ENCODE assay signal across 1 cellular context in genomic region chr16:57133911-57134310, GRCh38.
TF ChIP-seq lines count a peak whose summit lies in the region.

No MANE protein-coding gene starts in this region.

TF ChIP-seq in HepG2, 621 proteins besides CTCF, POLR2A, EP300 and RAD21:
- TF ChIP-seq NCOA5 (CRISPR knock-in tag; IDR thresholded peaks at IDR 0.05) = no peak
- TF ChIP-seq HNRNPK (IDR thresholded peaks at IDR 0.05; ENCODE audit: low read depth, low read length, poor library complexity, severe bottlenecking) = no peak
- TF ChIP-seq KAT8 (CRISPR knock-in tag; IDR thresholded peaks at IDR 0.05) = no peak
- TF ChIP-seq, protein P1, sequence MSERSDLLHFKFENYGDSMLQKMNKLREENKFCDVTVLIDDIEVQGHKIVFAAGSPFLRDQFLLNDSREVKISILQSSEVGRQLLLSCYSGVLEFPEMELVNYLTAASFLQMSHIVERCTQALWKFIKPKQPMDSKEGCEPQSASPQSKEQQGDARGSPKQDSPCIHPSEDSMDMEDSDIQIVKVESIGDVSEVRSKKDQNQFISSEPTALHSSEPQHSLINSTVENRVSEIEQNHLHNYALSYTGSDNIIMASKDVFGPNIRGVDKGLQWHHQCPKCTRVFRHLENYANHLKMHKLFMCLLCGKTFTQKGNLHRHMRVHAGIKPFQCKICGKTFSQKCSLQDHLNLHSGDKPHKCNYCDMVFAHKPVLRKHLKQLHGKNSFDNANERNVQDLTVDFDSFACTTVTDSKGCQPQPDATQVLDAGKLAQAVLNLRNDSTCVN (CRISPR knock-in tag; IDR thresholded peaks at IDR 0.05; ENCODE audit: borderline replicate concordance) = no peak
- TF ChIP-seq HMGXB4 (CRISPR knock-in tag; IDR thresholded peaks at IDR 0.05; ENCODE audit: borderline replicate concordance in 1 of 2, low read depth in 1 of 2) = no peak
- no peak for TF ChIP-seq ARNT (IDR thresholded peaks at IDR 0.05)
- TF ChIP-seq, protein P2, sequence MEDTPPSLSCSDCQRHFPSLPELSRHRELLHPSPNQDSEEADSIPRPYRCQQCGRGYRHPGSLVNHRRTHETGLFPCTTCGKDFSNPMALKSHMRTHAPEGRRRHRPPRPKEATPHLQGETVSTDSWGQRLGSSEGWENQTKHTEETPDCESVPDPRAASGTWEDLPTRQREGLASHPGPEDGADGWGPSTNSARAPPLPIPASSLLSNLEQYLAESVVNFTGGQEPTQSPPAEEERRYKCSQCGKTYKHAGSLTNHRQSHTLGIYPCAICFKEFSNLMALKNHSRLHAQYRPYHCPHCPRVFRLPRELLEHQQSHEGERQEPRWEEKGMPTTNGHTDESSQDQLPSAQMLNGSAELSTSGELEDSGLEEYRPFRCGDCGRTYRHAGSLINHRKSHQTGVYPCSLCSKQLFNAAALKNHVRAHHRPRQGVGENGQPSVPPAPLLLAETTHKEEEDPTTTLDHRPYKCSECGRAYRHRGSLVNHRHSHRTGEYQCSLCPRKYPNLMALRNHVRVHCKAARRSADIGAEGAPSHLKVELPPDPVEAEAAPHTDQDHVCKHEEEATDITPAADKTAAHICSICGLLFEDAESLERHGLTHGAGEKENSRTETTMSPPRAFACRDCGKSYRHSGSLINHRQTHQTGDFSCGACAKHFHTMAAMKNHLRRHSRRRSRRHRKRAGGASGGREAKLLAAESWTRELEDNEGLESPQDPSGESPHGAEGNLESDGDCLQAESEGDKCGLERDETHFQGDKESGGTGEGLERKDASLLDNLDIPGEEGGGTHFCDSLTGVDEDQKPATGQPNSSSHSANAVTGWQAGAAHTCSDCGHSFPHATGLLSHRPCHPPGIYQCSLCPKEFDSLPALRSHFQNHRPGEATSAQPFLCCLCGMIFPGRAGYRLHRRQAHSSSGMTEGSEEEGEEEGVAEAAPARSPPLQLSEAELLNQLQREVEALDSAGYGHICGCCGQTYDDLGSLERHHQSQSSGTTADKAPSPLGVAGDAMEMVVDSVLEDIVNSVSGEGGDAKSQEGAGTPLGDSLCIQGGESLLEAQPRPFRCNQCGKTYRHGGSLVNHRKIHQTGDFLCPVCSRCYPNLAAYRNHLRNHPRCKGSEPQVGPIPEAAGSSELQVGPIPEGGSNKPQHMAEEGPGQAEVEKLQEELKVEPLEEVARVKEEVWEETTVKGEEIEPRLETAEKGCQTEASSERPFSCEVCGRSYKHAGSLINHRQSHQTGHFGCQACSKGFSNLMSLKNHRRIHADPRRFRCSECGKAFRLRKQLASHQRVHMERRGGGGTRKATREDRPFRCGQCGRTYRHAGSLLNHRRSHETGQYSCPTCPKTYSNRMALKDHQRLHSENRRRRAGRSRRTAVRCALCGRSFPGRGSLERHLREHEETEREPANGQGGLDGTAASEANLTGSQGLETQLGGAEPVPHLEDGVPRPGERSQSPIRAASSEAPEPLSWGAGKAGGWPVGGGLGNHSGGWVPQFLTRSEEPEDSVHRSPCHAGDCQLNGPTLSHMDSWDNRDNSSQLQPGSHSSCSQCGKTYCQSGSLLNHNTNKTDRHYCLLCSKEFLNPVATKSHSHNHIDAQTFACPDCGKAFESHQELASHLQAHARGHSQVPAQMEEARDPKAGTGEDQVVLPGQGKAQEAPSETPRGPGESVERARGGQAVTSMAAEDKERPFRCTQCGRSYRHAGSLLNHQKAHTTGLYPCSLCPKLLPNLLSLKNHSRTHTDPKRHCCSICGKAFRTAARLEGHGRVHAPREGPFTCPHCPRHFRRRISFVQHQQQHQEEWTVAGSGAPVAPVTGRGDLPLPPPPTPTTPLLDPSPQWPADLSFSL (CRISPR knock-in tag; IDR thresholded peaks at IDR 0.05) = no peak
- TF ChIP-seq FOXK2 (IDR thresholded peaks at IDR 0.05) = no peak
- TF ChIP-seq, protein P3, sequence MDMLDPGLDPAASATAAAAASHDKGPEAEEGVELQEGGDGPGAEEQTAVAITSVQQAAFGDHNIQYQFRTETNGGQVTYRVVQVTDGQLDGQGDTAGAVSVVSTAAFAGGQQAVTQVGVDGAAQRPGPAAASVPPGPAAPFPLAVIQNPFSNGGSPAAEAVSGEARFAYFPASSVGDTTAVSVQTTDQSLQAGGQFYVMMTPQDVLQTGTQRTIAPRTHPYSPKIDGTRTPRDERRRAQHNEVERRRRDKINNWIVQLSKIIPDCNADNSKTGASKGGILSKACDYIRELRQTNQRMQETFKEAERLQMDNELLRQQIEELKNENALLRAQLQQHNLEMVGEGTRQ (IDR thresholded peaks at IDR 0.05; ENCODE audit: low read depth, low read length) = no peak
- TF ChIP-seq, protein P3 (CRISPR knock-in tag; IDR thresholded peaks at IDR 0.05; ENCODE audit: borderline replicate concordance) = no peak
- no peak for TF ChIP-seq ZIK1 (CRISPR knock-in tag; IDR thresholded peaks at IDR 0.05; ENCODE audit: borderline replicate concordance, low read depth)
- no peak for TF ChIP-seq MEIS1 (CRISPR knock-in tag; IDR thresholded peaks at IDR 0.05; ENCODE audit: borderline replicate concordance)
- TF ChIP-seq RFXAP (CRISPR knock-in tag; IDR thresholded peaks at IDR 0.05; ENCODE audit: borderline replicate concordance) = no peak
- TF ChIP-seq PPARG (CRISPR knock-in tag; conservative IDR thresholded peaks at IDR 0.05) = no peak
- TF ChIP-seq, protein P4, sequence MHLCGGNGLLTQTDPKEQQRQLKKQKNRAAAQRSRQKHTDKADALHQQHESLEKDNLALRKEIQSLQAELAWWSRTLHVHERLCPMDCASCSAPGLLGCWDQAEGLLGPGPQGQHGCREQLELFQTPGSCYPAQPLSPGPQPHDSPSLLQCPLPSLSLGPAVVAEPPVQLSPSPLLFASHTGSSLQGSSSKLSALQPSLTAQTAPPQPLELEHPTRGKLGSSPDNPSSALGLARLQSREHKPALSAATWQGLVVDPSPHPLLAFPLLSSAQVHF (CRISPR knock-in tag; IDR thresholded peaks at IDR 0.05) = no peak
TF ChIP-seq in HepG2: peak in this region for 0.
